31 cellular contexts compared by ENCODE assay signal in genomic region chr12:117574655-117575054, GRCh38.
"Had no signal": no experiment of that assay in that cellular context is flagged by ENCODE, and none has a peak within 500 bp of the region (broad histone marks: within the 10 kb centered on the region; RNA-seq: fewer than 3 reads in every experiment).

No MANE protein-coding gene starts in this region.

- H3K9me3 ChIP-seq: adrenal gland, ascending aorta, body of pancreas, breast epithelium, colonic mucosa had no signal

- H3K4me3 ChIP-seq: adrenal gland, ascending aorta, body of pancreas, breast epithelium, cardiac muscle cell, colonic mucosa had no signal

- H3K36me3 ChIP-seq: adrenal gland, ascending aorta, brain microvascular endothelial cell, breast epithelium, cardiac muscle cell, colonic mucosa had no signal

- H3K27me3 ChIP-seq: adrenal gland, ascending aorta, body of pancreas, brain microvascular endothelial cell, breast epithelium, cardiac muscle cell, colonic mucosa had no signal

- DNase-seq: activated effector memory CD4-positive, alpha-beta T cell treated with anti-CD3 and anti-CD28 coated beads, Interleukin-2, amount 50 U/mL, for 16 hours; activated effector memory CD4-positive, alpha-beta T cell treated with Interleukin-2 at 50 U/mL for 16 hours; activated gamma-delta T cell; activated gamma-delta T cell treated with Interleukin-2 at 50 U/mL for 16 hours; activated naive CD4-positive, alpha-beta T cell; activated naive CD4-positive, alpha-beta T cell treated with anti-CD3 and anti-CD28 coated beads for 36 hours; activated naive CD4-positive, alpha-beta T cell treated with anti-CD3 and anti-CD28 coated beads, Interleukin-2, amount 10 ng/mL, durations not matched to agents 7 days and 5 days; activated naive CD4-positive, alpha-beta T cell treated with anti-CD3 and anti-CD28 coated beads, Interleukin-2, amount 50 U/mL, for 16 hours; activated naive CD4-positive, alpha-beta T cell treated with Interleukin-2 at 50 U/mL for 16 hours; activated naive CD8-positive, alpha-beta T cell treated with anti-CD3 and anti-CD28 coated beads for 36 hours; activated naive CD8-positive, alpha-beta T cell treated with anti-CD3 and anti-CD28 coated beads, Interleukin-2, amount 10 ng/mL, durations not matched to agents 7 days and 5 days; activated naive CD8-positive, alpha-beta T cell treated with anti-CD3 and anti-CD28 coated beads, Interleukin-2, amount 50 U/mL, for 24 hours; activated T-cell treated with anti-CD3 and anti-CD28 coated beads, Interleukin-2, amount 50 U/mL, for 24 hours; activated T-cell treated with anti-CD3 and anti-CD28 coated beads, Interleukin-2, amount 50 U/mL, for 4 hours; activated T-cell treated with anti-CD3 and anti-CD28 coated beads, Interleukin-2, amount 50 U/mL, for 48 hours; activated T-cell treated with anti-CD3 and anti-CD28 coated beads, Interleukin-2, amount 50 U/mL, for 72 hours; adrenal gland; amniotic stem cell; amygdala; anterior cingulate cortex; aorta; body of pancreas; brain microvascular endothelial cell; central memory CD4-positive, alpha-beta T cell; cerebellar nuclear complex; colonic mucosa had no signal

- ATAC-seq: activated naive CD4-positive, alpha-beta T cell treated with anti-CD3 and anti-CD28 coated beads, Interleukin-2, amount 50 U/mL, for 72 hours; activated naive CD8-positive, alpha-beta T cell treated with anti-CD3 and anti-CD28 coated beads, Interleukin-2, amount 50 U/mL, for 24 hours; activated T-cell treated with anti-CD3 and anti-CD28 coated beads, Interleukin-2, amount 50 U/mL, for 4 hours; activated T-cell treated with anti-CD3 and anti-CD28 coated beads, Interleukin-2, amount 50 U/mL, for 72 hours; activated T-helper 17 cell treated with anti-CD3 and anti-CD28 coated beads, Interleukin-2, amount 50 U/mL, for 72 hours; body of pancreas had no signal

- H3K27ac ChIP-seq: adrenal gland, ascending aorta, body of pancreas, brain microvascular endothelial cell, breast epithelium, cardiac muscle cell, colonic mucosa had no signal

- H3K4me1 ChIP-seq: adrenal gland, ascending aorta, body of pancreas, breast epithelium, colonic mucosa had no signal
